Comparison of ENCODE assay signal across 8 cellular contexts in the genomic region with DNA sequence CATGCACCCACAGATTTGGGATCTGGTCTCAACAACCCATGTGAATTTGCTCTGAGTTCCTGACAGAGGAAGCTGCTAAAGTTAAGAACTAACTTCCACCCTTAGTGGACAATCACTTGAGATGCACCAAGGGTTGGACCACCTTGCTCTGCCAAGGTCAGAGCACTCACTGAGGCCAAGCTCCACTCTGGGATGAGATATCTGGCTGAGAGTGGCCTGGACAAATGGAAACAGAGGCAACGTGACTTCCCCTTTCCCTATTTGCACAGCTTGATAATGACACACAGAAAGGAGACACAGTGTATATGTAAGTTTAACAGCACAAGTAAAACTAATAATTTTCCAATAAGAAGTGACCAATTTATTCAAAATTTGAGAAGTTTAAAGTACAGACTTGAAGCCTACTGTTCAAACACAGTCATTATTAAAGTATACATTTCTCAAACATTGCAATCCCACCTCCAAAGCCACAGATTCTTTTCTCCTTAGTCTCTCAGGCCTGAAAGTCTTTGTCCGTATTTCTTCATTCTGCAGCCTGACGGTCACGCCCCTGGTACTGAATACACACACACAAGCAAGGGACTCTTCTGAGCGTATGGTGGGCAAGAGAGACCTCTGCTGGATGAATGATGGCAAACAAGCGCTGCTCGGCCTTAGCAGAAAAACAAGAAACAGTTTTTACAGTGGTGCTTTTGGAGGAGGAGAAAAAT. TPM values are rescaled to one million over a fixed set of nuclear protein-coding genes. Genes with fewer than 3 reads are reported as not detected.
DNase-seq lines count a peak whose midpoint lies in the region; ATAC-seq and TF ChIP-seq lines count a peak whose summit lies in the region.

No MANE protein-coding gene starts in this region.

- H3K36me3 ChIP-seq in liver (ENCODE audit: control insufficient read depth in 4 of 4, insufficient read depth in 3 of 4, low read depth in 1 of 4, low read length in 3 of 4): no peaks in the 10 kb centered on the region

- DNase-seq in NCI-H510A treated with DMSO at 0.1 percent for 48 hours (lab: John Stamatoyannopoulos, UW): peak; percentile 94
- peak; percentile 20 for DNase-seq in activated CD4-positive, alpha-beta T cell treated with anti-CD3 and anti-CD28 coated beads for 1 hour
- DNase-seq in choroid plexus epithelial cell (ENCODE audit: low read depth): peak; percentile 98
- peak; percentile 4 to 37 (median 18) for DNase-seq in stimulated activated CD4-positive, alpha-beta T cell treated with anti-CD3 and anti-CD28 coated beads, TNF-alpha, amount 100 ng/mL, for 1 hour (ENCODE audit: low read depth in 3 of 3, low spot score in 1 of 3)

- no peak overlapping the region for H3K27ac ChIP-seq in C4-2B
- no peak overlapping the region for H3K27ac ChIP-seq in liver (ENCODE audit: low read depth in 1 of 2, low read length in 2 of 2)

- peak; percentile 99 for TF ChIP-seq RAD21 in liver (IDR thresholded peaks at IDR 0.05)

- no peak overlapping the region for H3K9ac ChIP-seq in liver (ENCODE audit: low read depth in 1 of 2, low read length in 2 of 2)

- H3K4me1 ChIP-seq in liver (ENCODE audit: control insufficient read depth in 4 of 4, insufficient read depth in 4 of 4, low read length in 3 of 4): no peaks in the 10 kb centered on the region

- TF ChIP-seq CTCF in C4-2B (conservative IDR thresholded peaks at IDR 0.05) (peak; percentile 96), choroid plexus epithelial cell (conservative IDR thresholded peaks at IDR 0.05; ENCODE audit: low read depth, low read length) (peak; percentile 98), liver (IDR thresholded peaks at IDR 0.05; ENCODE audit: low read depth, low read length, missing input control) (peak; percentile 90)

- H3K9me3 ChIP-seq in liver (ENCODE audit: control insufficient read depth in 4 of 4, low read length in 3 of 4): no peaks in the 10 kb centered on the region

- 12% methylated on average over 7 of the region's 7 CpGs for WGBS in liver

- H3K27me3 ChIP-seq in liver (ENCODE audit: control insufficient read depth in 4 of 4, insufficient read depth in 4 of 4, low read length in 3 of 4): no peaks in the 10 kb centered on the region

- ATAC-seq in GM19351 (IDR thresholded peaks at IDR 0.05; ENCODE audit: unreplicated experiment) (peak; percentile 98), HG03439 (IDR thresholded peaks at IDR 0.05; ENCODE audit: unreplicated experiment) (peak; percentile 92)

- H3K4me3 ChIP-seq in choroid plexus epithelial cell (ENCODE audit: low read depth, low read length) (no peak overlapping the region), liver (ENCODE audit: low read depth in 1 of 3, low read length in 3 of 3) (no peak overlapping the region)

TF ChIP-seq in liver, 16 proteins besides CTCF, POLR2A, EP300 and RAD21:
- TF ChIP-seq FOXA2 (IDR thresholded peaks at IDR 0.05) (peak; percentile 37), HNF4A (conservative IDR thresholded peaks at IDR 0.05) (no peak)
TF ChIP-seq in liver: peak in this region for 1.

RNA-seq across cellular contexts. Expression of a gene that starts 28.6 kb away (rescaled TPM):
- total RNA-seq in liver: 1 to 10 TPM; 3.9 to 7.3 TPM
- 1 to 10 TPM; 3.0 to 7.4 TPM for polyA plus RNA-seq in liver

Comparison
In these comparisons a context has a peak if more than half of its experiments do, and no peak if none do; other contexts are left out.
1. DNase-seq: peak in every context shown above with its lines; median percentile 98 in choroid plexus epithelial cell; 94 in NCI-H510A treated with DMSO at 0.1 percent for 48 hours; 20 in activated CD4-positive, alpha-beta T cell treated with anti-CD3 and anti-CD28 coated beads for 1 hour; 18 in stimulated activated CD4-positive, alpha-beta T cell treated with anti-CD3 and anti-CD28 coated beads, TNF-alpha, amount 100 ng/mL, for 1 hour.